1 cellular context compared by ENCODE assay signal in the genomic region with DNA sequence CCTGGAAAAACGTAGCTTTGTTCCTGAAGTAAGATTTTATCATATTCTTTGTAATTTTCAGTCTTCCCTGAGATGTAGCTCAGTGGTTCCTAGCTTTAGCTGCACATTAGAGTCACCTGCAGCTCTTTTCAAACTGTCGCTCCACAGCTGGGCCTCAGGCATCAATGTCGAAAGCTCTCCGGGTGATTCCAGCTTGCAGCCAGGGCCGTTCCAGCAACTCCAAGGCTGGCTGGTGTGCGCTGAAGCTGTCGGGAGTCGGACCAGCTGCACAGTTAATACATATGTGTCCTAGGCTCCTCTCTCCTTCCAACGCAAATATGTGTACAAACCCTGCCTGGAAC.
TF ChIP-seq lines count a peak whose summit lies in the region.

No MANE protein-coding gene starts in this region.

TF ChIP-seq in GM23338, 12 proteins besides CTCF, POLR2A, EP300 and RAD21:
- no peak for TF ChIP-seq POLR2AphosphoS5 (IDR thresholded peaks at IDR 0.05; ENCODE audit: low read depth)
- no peak for TF ChIP-seq ZNF331 (CRISPR knock-in tag; IDR thresholded peaks at IDR 0.05; ENCODE audit: low read depth)
